Comparison of ENCODE assay signal across 18 cellular contexts in genomic region chr2:217622664-217623063, GRCh38.
DNase-seq lines count a peak whose midpoint lies in the region; ATAC-seq, FAIRE-seq and TF ChIP-seq lines count a peak whose summit lies in the region.
"Had no signal": no experiment of that assay in that cellular context is flagged by ENCODE, and none has a peak within 500 bp of the region (broad histone marks: within the 10 kb centered on the region; RNA-seq: fewer than 3 reads in every experiment).

No MANE protein-coding gene starts in this region.

- peak overlapping the region; percentile 84 for H3K27ac ChIP-seq in smooth muscle cell (ENCODE audit: low read depth)
- H3K27ac ChIP-seq in upper lobe of left lung = peak overlapping the region in 1 of 4 donors; percentile 33
- H3K27ac ChIP-seq in tibial nerve = peak overlapping the region in 2 of 4 donors; percentile 1 to 46
- H3K27ac ChIP-seq: BLaER1, parathyroid adenoma had no signal

- H3K27me3 Mint-ChIP-seq in mesothelial cell of epicardium (ENCODE audit: low read depth) = no peaks in the 10 kb centered on the region
- H3K27me3 Mint-ChIP-seq: central memory CD8-positive, alpha-beta T cell; stimulated activated memory B cell treated with anti-CD40 and anti-IgM and Interleukin-4, amounts not matched to agents 10 μg/mL and 1 μg/mL and 100 μg/mL, for 72 hours had no signal

- H3K9ac ChIP-seq in smooth muscle cell (ENCODE audit: low read depth) = peak overlapping the region; percentile 61
- H3K9ac ChIP-seq: BLaER1, parathyroid adenoma had no signal

- no peak for TF ChIP-seq EP300 in upper lobe of left lung (IDR thresholded peaks at IDR 0.05)
- TF ChIP-seq EP300 in tibial nerve (IDR thresholded peaks at IDR 0.05) = no peak

- no peaks in the 10 kb centered on the region for H3F3A ChIP-seq in smooth muscle cell (ENCODE audit: low read depth)

- H3K4me3 Mint-ChIP-seq in mesothelial cell of epicardium = no peak overlapping the region
- H3K4me3 Mint-ChIP-seq: activated naive CD4-positive, alpha-beta T cell treated with anti-CD3 and anti-CD28 coated beads, Interleukin-2, amount 10 ng/mL, durations not matched to agents 7 days and 5 days; central memory CD8-positive, alpha-beta T cell; stimulated activated memory B cell treated with anti-CD40 and anti-IgM and Interleukin-4, amounts not matched to agents 10 μg/mL and 1 μg/mL and 100 μg/mL, for 72 hours had no signal

- no peaks in the 10 kb centered on the region for H3K27me3 ChIP-seq in smooth muscle cell (ENCODE audit: low read depth)
- no peaks in the 10 kb centered on the region for H3K27me3 ChIP-seq in upper lobe of left lung
- H3K27me3 ChIP-seq in tibial nerve = no peaks in the 10 kb centered on the region
- H3K27me3 ChIP-seq: BLaER1 had no signal

- peak; percentile 52 for DNase-seq in NCI-H524 treated with DMSO at 0.1 percent for 48 hours (lab: John Stamatoyannopoulos, UW)
- DNase-seq in ecto neural progenitor cell (ENCODE audit: low spot score) = peak; percentile 58
- DNase-seq in mesothelial cell of epicardium (ENCODE audit: low spot score in 2 of 2, unreplicated experiment in 2 of 2) = no peak
- no peak for DNase-seq in smooth muscle cell (lab: John Stamatoyannopoulos, UW; ENCODE audit: unreplicated experiment)
- no peak for DNase-seq in upper lobe of left lung
- no peak for DNase-seq in frontal cortex (ENCODE audit: low spot score in 2 of 2)
- no peak for DNase-seq in H54 (ENCODE audit: insufficient read length, low spot score)
- no peak for DNase-seq in tibial nerve (ENCODE audit: low spot score in 2 of 2)
- DNase-seq: activated naive CD4-positive, alpha-beta T cell treated with anti-CD3 and anti-CD28 coated beads, Interleukin-2, amount 10 ng/mL, durations not matched to agents 7 days and 5 days; KG1; lower lobe of right lung; NCI-H1436 treated with DMSO at 0.1 percent for 48 hours; stimulated activated CD4-positive, alpha-beta T cell treated with anti-CD3 and anti-CD28 coated beads, Interleukin-4, amount 100 ng/mL, for 4 hours had no signal

- peak overlapping the region; percentile 72 for H3K4me2 ChIP-seq in smooth muscle cell
- H3K4me2 ChIP-seq: BLaER1 had no signal

- FAIRE-seq in frontal cortex (lab: Jason Lieb, UNC) (no peak), H54 (lab: Jason Lieb, UNC) (no peak)
- FAIRE-seq: GM12878 had no signal

- no peaks in the 10 kb centered on the region for H3K36me3 ChIP-seq in smooth muscle cell (ENCODE audit: low read depth)
- H3K36me3 ChIP-seq in upper lobe of left lung = no peaks in the 10 kb centered on the region
- H3K36me3 ChIP-seq in tibial nerve = no peaks in the 10 kb centered on the region
- H3K36me3 ChIP-seq: BLaER1, lower lobe of right lung had no signal

- H3K4me1 ChIP-seq in smooth muscle cell (ENCODE audit: low read depth) (peaks cover 29% of the 10 kb centered on the region), upper lobe of left lung (peaks cover 0 to 19% (median 9%) of the 10 kb centered on the region in 4 donors), tibial nerve (peaks cover 0 to 39% (median 16%) of the 10 kb centered on the region in 4 donors)
- H3K4me1 ChIP-seq: BLaER1 had no signal

- no peaks in the 10 kb centered on the region for H3K79me2 ChIP-seq in smooth muscle cell (ENCODE audit: low read depth)

- H3K4me3 ChIP-seq in smooth muscle cell (no peak overlapping the region), upper lobe of left lung (no peak overlapping the region), tibial nerve (no peak overlapping the region)
- H3K4me3 ChIP-seq: BLaER1, GM12878, lower lobe of right lung had no signal

- no peak for TF ChIP-seq CTCF in mesothelial cell of epicardium (IDR thresholded peaks at IDR 0.05; ENCODE audit: unreplicated experiment)
- no peak for TF ChIP-seq CTCF in smooth muscle cell (IDR thresholded peaks at IDR 0.05; ENCODE audit: borderline replicate concordance, insufficient read depth, poor library complexity, severe bottlenecking)
- TF ChIP-seq CTCF in upper lobe of left lung (IDR thresholded peaks at IDR 0.05) = no peak
- no peak for TF ChIP-seq CTCF in tibial nerve (IDR thresholded peaks at IDR 0.05)

- H3K9me3 Mint-ChIP-seq in mesothelial cell of epicardium = no peaks in the 10 kb centered on the region
- H3K9me3 Mint-ChIP-seq: activated naive CD4-positive, alpha-beta T cell treated with anti-CD3 and anti-CD28 coated beads, Interleukin-2, amount 10 ng/mL, durations not matched to agents 7 days and 5 days; central memory CD8-positive, alpha-beta T cell; stimulated activated memory B cell treated with anti-CD40 and anti-IgM and Interleukin-4, amounts not matched to agents 10 μg/mL and 1 μg/mL and 100 μg/mL, for 72 hours had no signal

- H4K20me1 ChIP-seq in smooth muscle cell (ENCODE audit: low read depth) = no peaks in the 10 kb centered on the region
- H4K20me1 ChIP-seq: BLaER1 had no signal

- no peaks in the 10 kb centered on the region for H3K9me3 ChIP-seq in smooth muscle cell (replicated peaks; ENCODE audit: low read depth)
- H3K9me3 ChIP-seq in upper lobe of left lung = no peaks in the 10 kb centered on the region
- H3K9me3 ChIP-seq in tibial nerve = no peaks in the 10 kb centered on the region
- H3K9me3 ChIP-seq: BLaER1, lower lobe of right lung had no signal

- TF ChIP-seq POLR2A in upper lobe of left lung (IDR thresholded peaks at IDR 0.05) = no peak
- TF ChIP-seq POLR2A in H54 (IDR thresholded peaks at IDR 0.05; ENCODE audit: low read depth, low read length) = no peak
- TF ChIP-seq POLR2A in tibial nerve (IDR thresholded peaks at IDR 0.05) = no peak

- no peaks in the 10 kb centered on the region for H3K36me3 Mint-ChIP-seq in mesothelial cell of epicardium
- H3K36me3 Mint-ChIP-seq: activated naive CD4-positive, alpha-beta T cell treated with anti-CD3 and anti-CD28 coated beads, Interleukin-2, amount 10 ng/mL, durations not matched to agents 7 days and 5 days; stimulated activated memory B cell treated with anti-CD40 and anti-IgM and Interleukin-4, amounts not matched to agents 10 μg/mL and 1 μg/mL and 100 μg/mL, for 72 hours had no signal

- H3K27ac Mint-ChIP-seq in mesothelial cell of epicardium = peak overlapping the region; percentile 95
- H3K27ac Mint-ChIP-seq: activated naive CD4-positive, alpha-beta T cell treated with anti-CD3 and anti-CD28 coated beads, Interleukin-2, amount 10 ng/mL, durations not matched to agents 7 days and 5 days; stimulated activated memory B cell treated with anti-CD40 and anti-IgM and Interleukin-4, amounts not matched to agents 10 μg/mL and 1 μg/mL and 100 μg/mL, for 72 hours had no signal

- peak overlapping the region; percentile 29 for H2AFZ ChIP-seq in smooth muscle cell (ENCODE audit: low read depth)
- H2AFZ ChIP-seq: parathyroid adenoma had no signal

- no peak for ATAC-seq in upper lobe of left lung (ENCODE audit: low FRiP score in 2 of 2)
- ATAC-seq: GM12878; stimulated activated memory B cell treated with anti-CD40 and anti-IgM and Interleukin-4, amounts not matched to agents 10 μg/mL and 1 μg/mL and 100 μg/mL, for 72 hours had no signal

- H3K4me1 Mint-ChIP-seq in mesothelial cell of epicardium = peaks cover 69% of the 10 kb centered on the region
- H3K4me1 Mint-ChIP-seq: activated naive CD4-positive, alpha-beta T cell treated with anti-CD3 and anti-CD28 coated beads, Interleukin-2, amount 10 ng/mL, durations not matched to agents 7 days and 5 days; central memory CD8-positive, alpha-beta T cell; stimulated activated memory B cell treated with anti-CD40 and anti-IgM and Interleukin-4, amounts not matched to agents 10 μg/mL and 1 μg/mL and 100 μg/mL, for 72 hours had no signal

- WGBS in smooth muscle cell (ENCODE audit: low lambda C conversion rate) = 12% methylated on average over 4 of the region's 4 CpGs
- WGBS in upper lobe of left lung, 2 donors = 50 to 66% methylated on average over 4 of the region's 4 CpGs
- 40% methylated on average over 4 of the region's 4 CpGs for WGBS in tibial nerve, 2 donors

Comparison
In these comparisons a context has a peak if more than half of its experiments do, and no peak if none do; other contexts are left out.
1. DNase-seq: peak in NCI-H524 treated with DMSO at 0.1 percent for 48 hours (single experiment) and ecto neural progenitor cell (single experiment); none in mesothelial cell of epicardium (0 of 2), smooth muscle cell (single experiment), upper lobe of left lung (0 of 2), frontal cortex (0 of 2), H54 (single experiment) and tibial nerve (0 of 2).